Comparison of ENCODE assay signal across 14 cellular contexts in genomic region chr7:5491251-5492044, GRCh38. TPM values are rescaled to one million over a fixed set of nuclear protein-coding genes. Genes with fewer than 3 reads are reported as not detected.
A peak's percentile ranks its signal among the peaks of the same experiment; 100 is the strongest.
DNase-seq lines count a peak whose midpoint lies in the region; ATAC-seq and TF ChIP-seq lines count a peak whose summit lies in the region.
"Had no signal": no experiment of that assay in that cellular context is flagged by ENCODE, and none has a peak within 500 bp of the region (broad histone marks: within the 10 kb centered on the region; RNA-seq: fewer than 3 reads in every experiment).

No MANE protein-coding gene starts in this region.

- POLR2A ChIA-PET in CD4-positive, alpha-beta T cell (lab: Charles Lee): no interaction called here

- intact Hi-C loops in CD4-positive, alpha-beta T cell (cut with DNase I, micrococcal nuclease): loop anchor here in 1 of 2 experiments (5.0 to 10.0 kb wide), 2 partner anchors 291 to 833 kb away; partner anchors contain the start of gene RNF216

- CTCF ChIA-PET in CD4-positive, alpha-beta T cell (lab: Charles Lee): interaction anchor here (1.5 kb wide), 1 partner anchor 174 kb away, joined by 5 read pairs; no protein-coding TSS in a partner anchor

- no peaks in the 10 kb centered on the region for H3K27me3 Mint-ChIP-seq in CD4-positive, alpha-beta T cell

- H3K27me3 ChIP-seq in osteoblast (ENCODE audit: insufficient read depth, low read length): no peaks in the 10 kb centered on the region
- no peaks in the 10 kb centered on the region for H3K27me3 ChIP-seq in CD4-positive, alpha-beta T cell (ENCODE audit: control insufficient read depth, insufficient read depth, low read length)
- H3K27me3 ChIP-seq: heart right ventricle, pancreas had no signal

- H3K4me3 ChIP-seq in osteoblast (ENCODE audit: insufficient read depth, low read length): no peak overlapping the region
- H3K4me3 ChIP-seq: heart right ventricle, pancreas had no signal

- no peaks in the 10 kb centered on the region for H3K9me3 ChIP-seq in osteoblast (ENCODE audit: low read depth, low read length)
- H3K9me3 ChIP-seq in CD4-positive, alpha-beta T cell (ENCODE audit: control insufficient read depth, low read length): no peaks in the 10 kb centered on the region
- H3K9me3 ChIP-seq: heart right ventricle, pancreas had no signal

- H3K4me1 ChIP-seq in osteoblast (ENCODE audit: insufficient read depth, low read length): peaks cover 14% of the 10 kb centered on the region

- H3K79me2 ChIP-seq in osteoblast (ENCODE audit: insufficient read depth, low read length): peaks cover 18% of the 10 kb centered on the region

- H3K36me3 ChIP-seq in osteoblast (ENCODE audit: insufficient read depth, low read length): peaks cover 12% of the 10 kb centered on the region

- no peak overlapping the region for H2AFZ ChIP-seq in osteoblast (ENCODE audit: low read length)

- H3K4me2 ChIP-seq in osteoblast (ENCODE audit: insufficient read depth, low read length): no peak overlapping the region

- DNase-seq in DMS 273 treated with DMSO at 0.1 percent for 48 hours (lab: John Stamatoyannopoulos, UW) (peak; percentile 76), NCI-H2107 (lab: John Stamatoyannopoulos, UW) (peak; percentile 65), osteoblast (ENCODE audit: insufficient read length, low spot score, missing footprints) (peak; percentile 54), GM20000 (ENCODE audit: low spot score) (no peak)
- no peak for DNase-seq in CD4-positive, alpha-beta T cell
- DNase-seq: activated T-cell treated with anti-CD3 and anti-CD28 coated beads, Interleukin-2, amount 50 U/mL, for 72 hours; AML-193; Kasumi-1; NCI-H748 treated with DMSO at 0.1 percent for 48 hours; pancreas had no signal

- H3K9me3 Mint-ChIP-seq in CD4-positive, alpha-beta T cell: no peaks in the 10 kb centered on the region
- H3K9me3 Mint-ChIP-seq: activated T-cell treated with anti-CD3 and anti-CD28 coated beads, Interleukin-2, amount 50 U/mL, for 72 hours had no signal

- peaks cover 32% of the 10 kb centered on the region for H4K20me1 ChIP-seq in osteoblast (ENCODE audit: insufficient read depth, low read length)

- no peak for TF ChIP-seq CTCF in osteoblast (IDR thresholded peaks at IDR 0.05; ENCODE audit: extremely low read depth, low read depth, low read length)
- no peak for TF ChIP-seq CTCF in CD4-positive, alpha-beta T cell (IDR thresholded peaks at IDR 0.05)
- no peak for TF ChIP-seq CTCF in GM20000 (IDR thresholded peaks at IDR 0.05; ENCODE audit: extremely low read depth, missing control alignments)

- H3K27ac ChIP-seq in angular gyrus (ENCODE audit: low read depth, low read length): peak overlapping the region; percentile 48
- no peak overlapping the region for H3K27ac ChIP-seq in osteoblast (ENCODE audit: low read depth, low read length)
- no peak overlapping the region for H3K27ac ChIP-seq in CD4-positive, alpha-beta T cell (ENCODE audit: low read depth, low read length)
- H3K27ac ChIP-seq: heart right ventricle, pancreas had no signal

- peaks cover 37% of the 10 kb centered on the region for H3K4me1 Mint-ChIP-seq in CD4-positive, alpha-beta T cell (ENCODE audit: low read depth)

- H3K27ac Mint-ChIP-seq in CD4-positive, alpha-beta T cell: no peak overlapping the region
- H3K27ac Mint-ChIP-seq: activated T-cell treated with anti-CD3 and anti-CD28 coated beads, Interleukin-2, amount 50 U/mL, for 72 hours had no signal

- H3K36me3 Mint-ChIP-seq in CD4-positive, alpha-beta T cell (ENCODE audit: low read depth): no peaks in the 10 kb centered on the region

- H3K4me3 Mint-ChIP-seq in CD4-positive, alpha-beta T cell: no peak overlapping the region
- H3K4me3 Mint-ChIP-seq: activated T-cell treated with anti-CD3 and anti-CD28 coated beads, Interleukin-2, amount 50 U/mL, for 72 hours had no signal

- ATAC-seq in GM21515 (IDR thresholded peaks at IDR 0.05; ENCODE audit: unreplicated experiment) (no peak), HG03159 (IDR thresholded peaks at IDR 0.05; ENCODE audit: unreplicated experiment) (no peak)
- no peak for ATAC-seq in CD4-positive, alpha-beta T cell (ENCODE audit: poor library complexity)
- ATAC-seq: activated T-cell treated with anti-CD3 and anti-CD28 coated beads, Interleukin-2, amount 50 U/mL, for 72 hours; pancreas had no signal

RNA-seq across cellular contexts. Expression of gene FBXL18, which starts 22.2 kb away (rescaled TPM):
- 8.8 and 9.4 TPM in 2 replicates for total RNA-seq in osteoblast
- 1 to 10 TPM; 7.3 TPM for total RNA-seq in CD4-positive, alpha-beta T cell

RNA-seq across cellular contexts. Expression of gene ACTB, which starts 39.0 kb away (rescaled TPM):
- 3,672 and 4,357 TPM in 2 replicates for total RNA-seq in osteoblast
- 1,000 to 10,000 TPM; 1,880 to 1,990 TPM for total RNA-seq in CD4-positive, alpha-beta T cell

Comparison
In these comparisons a context has a peak if more than half of its experiments do, and no peak if none do; other contexts are left out.
1. DNase-seq: peak in DMS 273 treated with DMSO at 0.1 percent for 48 hours (single experiment), NCI-H2107 (single experiment) and osteoblast (single experiment); none in CD4-positive, alpha-beta T cell (0 of 10) and GM20000 (single experiment).